In genomic region chr5:55934117-55934613, GRCh38 we compare ENCODE assay signal across 1 cellular context.
A peak's percentile ranks its signal among the peaks of the same experiment; 100 is the strongest.
TF ChIP-seq lines count a peak whose summit lies in the region.

No MANE protein-coding gene starts in this region.

TF ChIP-seq in HepG2, 621 proteins besides CTCF, POLR2A, EP300 and RAD21 (continued from another document and continues in another):
- no peak for TF ChIP-seq SCMH1 (CRISPR knock-in tag; IDR thresholded peaks at IDR 0.05; ENCODE audit: borderline replicate concordance)
- TF ChIP-seq ZHX2 (IDR thresholded peaks at IDR 0.05; ENCODE audit: low read depth), result peak; percentile 66
- no peak for TF ChIP-seq ZHX2 (CRISPR knock-in tag; IDR thresholded peaks at IDR 0.05; ENCODE audit: borderline replicate concordance)
- no peak for TF ChIP-seq THAP9 (CRISPR knock-in tag; IDR thresholded peaks at IDR 0.05; ENCODE audit: borderline replicate concordance)
- no peak for TF ChIP-seq RBM39 (IDR thresholded peaks at IDR 0.05; ENCODE audit: low read depth, low read length, poor library complexity, severe bottlenecking)
- TF ChIP-seq, protein P1, sequence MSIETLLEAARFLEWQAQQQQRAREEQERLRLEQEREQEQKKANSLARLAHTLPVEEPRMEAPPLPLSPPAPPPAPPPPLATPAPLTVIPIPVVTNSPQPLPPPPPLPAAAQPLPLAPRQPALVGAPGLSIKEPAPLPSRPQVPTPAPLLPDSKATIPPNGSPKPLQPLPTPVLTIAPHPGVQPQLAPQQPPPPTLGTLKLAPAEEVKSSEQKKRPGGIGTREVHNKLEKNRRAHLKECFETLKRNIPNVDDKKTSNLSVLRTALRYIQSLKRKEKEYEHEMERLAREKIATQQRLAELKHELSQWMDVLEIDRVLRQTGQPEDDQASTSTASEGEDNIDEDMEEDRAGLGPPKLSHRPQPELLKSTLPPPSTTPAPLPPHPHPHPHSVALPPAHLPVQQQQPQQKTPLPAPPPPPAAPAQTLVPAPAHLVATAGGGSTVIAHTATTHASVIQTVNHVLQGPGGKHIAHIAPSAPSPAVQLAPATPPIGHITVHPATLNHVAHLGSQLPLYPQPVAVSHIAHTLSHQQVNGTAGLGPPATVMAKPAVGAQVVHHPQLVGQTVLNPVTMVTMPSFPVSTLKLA (IDR thresholded peaks at IDR 0.05), result peak; percentile 33; the same call in 1 of the 2 replicates
- TF ChIP-seq ZBTB25 (CRISPR knock-in tag; IDR thresholded peaks at IDR 0.05), result peak; percentile 91
- TF ChIP-seq NFYB (CRISPR knock-in tag; IDR thresholded peaks at IDR 0.05), result 0 out of 2 replicates have a peak, but pooled peaks have one; percentile 15
- TF ChIP-seq ZSCAN22 (CRISPR knock-in tag; IDR thresholded peaks at IDR 0.05), result no peak
- peak; percentile 39; the same call in 1 of the 2 replicates for TF ChIP-seq CHD2 (IDR thresholded peaks at IDR 0.05; ENCODE audit: low read depth, low read length)
- TF ChIP-seq ZNF292 (CRISPR knock-in tag; IDR thresholded peaks at IDR 0.05; ENCODE audit: borderline replicate concordance, low read depth), result peak; percentile 68; the same call in 1 of the 2 replicates
- no peak for TF ChIP-seq ZNF3 (CRISPR knock-in tag; IDR thresholded peaks at IDR 0.05)
- 0 out of 2 replicates have a peak, but pooled peaks have one; percentile 50 for TF ChIP-seq HOXA9 (CRISPR knock-in tag; IDR thresholded peaks at IDR 0.05; ENCODE audit: borderline replicate concordance)
- no peak for TF ChIP-seq U2AF1 (optimal IDR thresholded peaks at IDR 0.05; ENCODE audit: low read depth, low read length)
- TF ChIP-seq SMAD3 (CRISPR knock-in tag; IDR thresholded peaks at IDR 0.05), result peak; percentile 99
- TF ChIP-seq ZNF746 (CRISPR knock-in tag; IDR thresholded peaks at IDR 0.05), result peak; percentile 68
- peak; percentile 28; the same call in 1 of the 2 replicates for TF ChIP-seq ZNF121 (CRISPR knock-in tag; IDR thresholded peaks at IDR 0.05)
- 0 out of 2 replicates have a peak, but pooled peaks have one; percentile 59 for TF ChIP-seq IRF9 (CRISPR knock-in tag; IDR thresholded peaks at IDR 0.05; ENCODE audit: borderline replicate concordance)
- no peak for TF ChIP-seq ZBTB38 (CRISPR knock-in tag; IDR thresholded peaks at IDR 0.05)
- TF ChIP-seq, protein P2, sequence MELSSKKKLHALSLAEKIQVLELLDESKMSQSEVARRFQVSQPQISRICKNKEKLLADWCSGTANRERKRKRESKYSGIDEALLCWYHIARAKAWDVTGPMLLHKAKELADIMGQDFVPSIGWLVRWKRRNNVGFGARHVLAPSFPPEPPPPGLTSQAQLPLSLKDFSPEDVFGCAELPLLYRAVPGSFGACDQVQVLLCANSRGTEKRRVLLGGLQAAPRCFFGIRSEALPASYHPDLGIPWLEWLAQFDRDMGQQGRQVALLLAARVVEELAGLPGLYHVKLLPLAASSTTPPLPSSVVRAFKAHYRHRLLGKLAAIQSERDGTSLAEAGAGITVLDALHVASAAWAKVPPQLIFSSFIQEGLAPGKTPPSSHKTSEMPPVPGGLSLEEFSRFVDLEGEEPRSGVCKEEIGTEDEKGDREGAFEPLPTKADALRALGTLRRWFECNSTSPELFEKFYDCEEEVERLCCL (CRISPR knock-in tag; IDR thresholded peaks at IDR 0.05; ENCODE audit: borderline replicate concordance), result no peak
- TF ChIP-seq HNRNPK (IDR thresholded peaks at IDR 0.05; ENCODE audit: low read depth, low read length, poor library complexity, severe bottlenecking), result no peak
- no peak for TF ChIP-seq MZF1 (CRISPR knock-in tag; IDR thresholded peaks at IDR 0.05; ENCODE audit: borderline replicate concordance)
- no peak for TF ChIP-seq ZNF737 (CRISPR knock-in tag; IDR thresholded peaks at IDR 0.05; ENCODE audit: borderline replicate concordance)
- no peak for TF ChIP-seq ZNF354B (CRISPR knock-in tag; IDR thresholded peaks at IDR 0.05)
- TF ChIP-seq DDIT3 (CRISPR knock-in tag; IDR thresholded peaks at IDR 0.05), result 0 out of 2 replicates have a peak, but pooled peaks have one; percentile 42
- no peak for TF ChIP-seq DNMT1 (CRISPR knock-in tag; IDR thresholded peaks at IDR 0.05)
- TF ChIP-seq MED13 (CRISPR knock-in tag; IDR thresholded peaks at IDR 0.05), result peak; percentile 86
- no peak for TF ChIP-seq HNRNPUL1 (IDR thresholded peaks at IDR 0.05; ENCODE audit: low read depth, low read length)
- peak; percentile 99 for TF ChIP-seq FOXP4 (CRISPR knock-in tag; IDR thresholded peaks at IDR 0.05)
- no peak for TF ChIP-seq HCFC1 (IDR thresholded peaks at IDR 0.05; ENCODE audit: low read depth, low read length)
- TF ChIP-seq GTF2F1 (IDR thresholded peaks at IDR 0.05; ENCODE audit: low read length), result 0 out of 2 replicates have a peak, but pooled peaks have one; percentile 32
- no peak for TF ChIP-seq GABPA (IDR thresholded peaks at IDR 0.05; ENCODE audit: low read depth, low read length)
- TF ChIP-seq GABPA (CRISPR knock-in tag; IDR thresholded peaks at IDR 0.05; ENCODE audit: low read depth), result peak; percentile 62; the same call in 1 of the 2 replicates
- no peak for TF ChIP-seq ZNF224 (CRISPR knock-in tag; IDR thresholded peaks at IDR 0.05)
- TF ChIP-seq AFF4 (CRISPR knock-in tag; IDR thresholded peaks at IDR 0.05), result peak; percentile 74; the same call in 1 of the 2 replicates
- TF ChIP-seq ZNF234 (CRISPR knock-in tag; conservative IDR thresholded peaks at IDR 0.05), result no peak
- no peak for TF ChIP-seq ZNF260 (CRISPR knock-in tag; IDR thresholded peaks at IDR 0.05; ENCODE audit: borderline replicate concordance, low read depth)
